Comparison of ENCODE assay signal across 1 cellular context in the genomic region with DNA sequence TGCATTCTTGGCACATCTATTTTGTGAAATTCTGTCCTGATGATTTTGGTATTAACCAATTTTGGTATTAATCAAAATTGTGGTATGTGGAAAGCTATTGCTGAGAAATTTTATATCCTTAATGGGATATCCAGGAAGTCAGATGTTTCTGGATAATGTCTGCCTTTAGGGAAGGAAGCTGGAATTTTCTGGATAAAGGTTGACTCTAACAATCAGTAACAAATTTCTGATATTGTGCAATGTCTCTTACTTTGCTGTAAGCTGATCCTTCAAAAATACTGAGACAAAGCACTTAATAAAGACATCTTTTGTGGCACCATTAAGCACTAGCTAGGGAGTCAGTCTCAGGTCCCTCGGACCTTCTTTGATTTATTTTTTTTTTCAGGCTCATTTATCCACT.
TF ChIP-seq lines count a peak whose summit lies in the region.

No MANE protein-coding gene starts in this region.

TF ChIP-seq in liver, 16 proteins besides CTCF, POLR2A, EP300 and RAD21 (continued from another document):
- TF ChIP-seq SP1 (IDR thresholded peaks at IDR 0.05) (no peak), YY1 (IDR thresholded peaks at IDR 0.05) (peak; percentile 90), HNF4G (IDR thresholded peaks at IDR 0.05) (no peak), HNF4A (conservative IDR thresholded peaks at IDR 0.05) (peak in 1 of 2 donors; percentile 23), JUND (IDR thresholded peaks at IDR 0.05) (peak in 1 of 2 donors; percentile 47), RXRA (IDR thresholded peaks at IDR 0.05) (peak in 1 of 2 donors; percentile 20)
- TF ChIP-seq, protein P1, sequence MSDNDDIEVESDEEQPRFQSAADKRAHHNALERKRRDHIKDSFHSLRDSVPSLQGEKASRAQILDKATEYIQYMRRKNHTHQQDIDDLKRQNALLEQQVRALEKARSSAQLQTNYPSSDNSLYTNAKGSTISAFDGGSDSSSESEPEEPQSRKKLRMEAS (IDR thresholded peaks at IDR 0.05) = peak; percentile 45
